Comparison of ENCODE assay signal across 35 cellular contexts in genomic region chr9:116123171-116123570, GRCh38. TPM values are rescaled to one million over a fixed set of nuclear protein-coding genes. Genes with fewer than 3 reads are reported as not detected.
A peak's percentile ranks its signal among the peaks of the same experiment; 100 is the strongest.
DNase-seq lines count a peak whose midpoint lies in the region; ATAC-seq, FAIRE-seq and TF ChIP-seq lines count a peak whose summit lies in the region.
"Had no signal": no experiment of that assay in that cellular context is flagged by ENCODE, and none has a peak within 500 bp of the region (broad histone marks: within the 10 kb centered on the region; RNA-seq: fewer than 3 reads in every experiment).

No MANE protein-coding gene starts in this region.

- H3K9me3 ChIP-seq in A673 (ENCODE audit: low read depth, low read length, poor library complexity, severe bottlenecking), result no peaks in the 10 kb centered on the region
- no peaks in the 10 kb centered on the region; the same call in 1 of the 2 replicates for H3K9me3 ChIP-seq in SK-N-MC (ENCODE audit: low read depth, low read length)
- H3K9me3 ChIP-seq: A549; BE2C; BLaER1; BLaER1 treated with 17β-estradiol and CSF1 and Interleukin-3, amounts not matched to agents 10 nM and 100 nM; Caco-2 had no signal

- H3K27ac ChIP-seq in A673 (ENCODE audit: low read depth, low read length, poor library complexity, severe bottlenecking), result peak overlapping the region; percentile 85
- H3K27ac ChIP-seq in SK-N-MC, result peak overlapping the region; percentile 98
- H3K27ac ChIP-seq: 22Rv1; A549; BLaER1; BLaER1 treated with 17β-estradiol and CSF1 and Interleukin-3, amounts not matched to agents 10 nM and 100 nM; C4-2B had no signal

- BruUV-seq in A673 (replicated peaks; lab: Mats Ljungman, UMichigan), result no TSS peak

- DNase-seq in A673 (ENCODE audit: low spot score), result peak; percentile 88
- no peak for DNase-seq in H54 (ENCODE audit: insufficient read length, low spot score)
- DNase-seq in SK-N-MC (ENCODE audit: low read depth, low spot score), result peak; percentile 96
- no peak for DNase-seq in GM19240 (ENCODE audit: insufficient read length, low spot score)
- DNase-seq in activated gamma-delta T cell treated with Interleukin-2 at 50 U/mL for 16 hours, result no peak
- DNase-seq: 8988T; ACHN; AML-193; BE2C; C1 segment of cervical spinal cord; Caco-2; Calu3; CD4-positive, alpha-beta memory T cell; CD4-positive, alpha-beta T cell; CD4-positive, CD25-positive, alpha-beta regulatory T cell; CD8-positive, alpha-beta memory T cell; CD8-positive, alpha-beta T cell; COR-L47; DMS 273 treated with DMSO at 0.1 percent for 48 hours; DMS153; DMS53; DMS79; DMS79 treated with DMSO at 0.1 percent for 48 hours; DND-41; EL had no signal

- POLR2A ChIA-PET in A673 (lab: Charles Lee; ENCODE audit: low non-redundant PET), result interaction anchor here (0.6 to 0.7 kb wide), 2 partner anchors 70 to 365 kb away, joined by 3 read pairs; no protein-coding TSS in a partner anchor

- peak; percentile 45 for FAIRE-seq in H54 (lab: Jason Lieb, UNC)
- FAIRE-seq: A204.1, A549, D721Med had no signal

- no peaks in the 10 kb centered on the region for H3K36me3 ChIP-seq in A673 (ENCODE audit: insufficient read depth, low read length, poor library complexity, severe bottlenecking)
- H3K36me3 ChIP-seq in SK-N-MC (ENCODE audit: insufficient read depth, low read length), result peaks cover 4% of the 10 kb centered on the region; the same call in 1 of the 2 replicates
- H3K36me3 ChIP-seq: BE2C; BLaER1; BLaER1 treated with 17β-estradiol and CSF1 and Interleukin-3, amounts not matched to agents 10 nM and 100 nM had no signal

- peaks cover 21% of the 10 kb centered on the region for H3K4me1 ChIP-seq in A673 (ENCODE audit: insufficient read depth, low read length, poor library complexity, severe bottlenecking)
- H3K4me1 ChIP-seq: A549; BE2C; BLaER1; BLaER1 treated with 17β-estradiol and CSF1 and Interleukin-3, amounts not matched to agents 10 nM and 100 nM; Caco-2 had no signal

- TF ChIP-seq POLR2A in H54 (IDR thresholded peaks at IDR 0.05; ENCODE audit: low read depth, low read length), result no peak

- no peaks in the 10 kb centered on the region for H3K27me3 ChIP-seq in A673 (replicated peaks; ENCODE audit: insufficient read depth, low read depth, low read length, poor library complexity)
- H3K27me3 ChIP-seq: BE2C; BLaER1; BLaER1 treated with 17β-estradiol and CSF1 and Interleukin-3, amounts not matched to agents 10 nM and 100 nM had no signal

- CTCF ChIA-PET in A673 (lab: Charles Lee), result interaction anchor here (0.6 to 0.8 kb wide), 4 partner anchors 43 to 529 kb away, joined by 3 read pairs; no protein-coding TSS in a partner anchor

- no peak overlapping the region for H3K4me3 ChIP-seq in A673 (ENCODE audit: low read depth, low read length, poor library complexity, severe bottlenecking)
- H3K4me3 ChIP-seq in SK-N-MC, result peak overlapping the region; percentile 59
- H3K4me3 ChIP-seq: A549; BLaER1; BLaER1 treated with 17β-estradiol and CSF1 and Interleukin-3, amounts not matched to agents 10 nM and 100 nM had no signal

- intact Hi-C loops in A673 (cut with micrococcal nuclease; ENCODE audit: unreplicated experiment), result loop anchor here (1.0 kb wide), 3 partner anchors 142 to 507 kb away; no protein-coding TSS in a partner anchor

- no peak for ATAC-seq in HG03196 (IDR thresholded peaks at IDR 0.05; ENCODE audit: unreplicated experiment)
- ATAC-seq: A549; CD8-positive, alpha-beta T cell had no signal

- TF ChIP-seq CTCF in A673 (conservative IDR thresholded peaks at IDR 0.05; ENCODE audit: low read depth, low read length), result no peak

- peak overlapping the region; percentile 35 for H3K9ac ChIP-seq in SK-N-MC (ENCODE audit: insufficient read length)
- H3K9ac ChIP-seq: BLaER1; BLaER1 treated with 17β-estradiol and CSF1 and Interleukin-3, amounts not matched to agents 10 nM and 100 nM had no signal

RNA-seq across cellular contexts. Expression of gene PAPPA, which starts 30.4 kb away (rescaled TPM):
- total RNA-seq in A673 (2021), result 44.0 and 47.4 TPM in 2 replicates
- total RNA-seq: A172; B cell; Caco-2; Calu3; CD4-positive, alpha-beta memory T cell; CD8-positive, alpha-beta memory T cell; CD8-positive, alpha-beta T cell had no signal

Comparison
In these comparisons a context has a peak if more than half of its experiments do, and no peak if none do; other contexts are left out.
1. DNase-seq: peak in A673 (single experiment) and SK-N-MC (single experiment); none in H54 (single experiment), GM19240 (single experiment) and activated gamma-delta T cell treated with Interleukin-2 at 50 U/mL for 16 hours (single experiment).